In the genomic region with DNA sequence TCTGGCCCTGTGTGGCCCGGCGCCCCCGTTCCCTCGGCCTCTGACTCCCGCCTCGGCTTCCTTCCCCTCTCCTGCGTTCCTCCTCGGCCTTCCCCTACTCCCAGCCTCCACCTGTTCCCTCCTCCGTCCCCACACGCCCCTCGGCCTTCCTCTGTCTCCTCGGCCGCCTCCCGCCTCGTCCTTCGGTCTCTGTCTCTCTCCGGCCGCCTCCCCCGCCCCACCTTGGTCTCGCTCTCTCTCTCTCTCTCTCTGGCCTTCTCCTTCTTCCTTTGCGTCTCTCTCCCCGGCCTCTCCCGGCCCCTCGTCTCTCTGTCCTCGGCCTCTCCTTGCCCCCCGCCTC, we compare ENCODE assay signal across 8 cellular contexts. TPM values are rescaled to one million over a fixed set of nuclear protein-coding genes. Genes with fewer than 3 reads are reported as not detected.
DNase-seq lines count a peak whose midpoint lies in the region; ATAC-seq, FAIRE-seq and TF ChIP-seq lines count a peak whose summit lies in the region.

No MANE protein-coding gene starts in this region.

- TF ChIP-seq CTCF in AG04449 (IDR thresholded peaks at IDR 0.05; ENCODE audit: insufficient read depth, low read length, missing control alignments) (no peak), kidney (IDR thresholded peaks at IDR 0.05; ENCODE audit: borderline replicate concordance, extremely low read depth, insufficient read depth) (no peak), thyroid gland (IDR thresholded peaks at IDR 0.05) (no peak)

- peak overlapping the region in 1 of 2 donors; percentile 87 for H3K9ac ChIP-seq in kidney (ENCODE audit: low read length in 2 of 2)

- CTCF ChIA-PET in AG04449 (lab: Yijun Ruan, JAX), result interaction anchor here (2.4 to 6.6 kb wide), 2 partner anchors 18 to 89 kb away, joined by 11 to 171 read pairs; no protein-coding TSS in a partner anchor

- peak overlapping the region; percentile 29 to 79 for H3K27ac ChIP-seq in kidney (ENCODE audit: low read depth in 2 of 2, low read length in 2 of 2)
- peak overlapping the region; percentile 39 to 81 (median 76) for H3K27ac ChIP-seq in thyroid gland

- peaks cover 19% of the 10 kb centered on the region for H3K4me1 Mint-ChIP-seq in activated naive CD8-positive, alpha-beta T cell treated with anti-CD3 and anti-CD28 coated beads, Interleukin-2, amount 10 ng/mL, durations not matched to agents 7 days and 5 days

- WGBS in thyroid gland, 2 donors, result 0 to 1% methylated on average over 26 of the region's 26 CpGs

- H3K4me3 ChIP-seq in AG04449 (ENCODE audit: low read depth, low read length), result peak overlapping the region; percentile 91
- H3K4me3 ChIP-seq in kidney (ENCODE audit: low read length in 2 of 2), result peak overlapping the region; percentile 60 to 74
- H3K4me3 ChIP-seq in thyroid gland (replicated peaks in 1 of 3), result peak overlapping the region; percentile 57 to 85 (median 67)

- DNase-seq in AG04449 (ENCODE audit: low read depth, low spot score), result no peak
- no peak for DNase-seq in activated naive CD8-positive, alpha-beta T cell treated with anti-CD3 and anti-CD28 coated beads, Interleukin-2, amount 10 ng/mL, durations not matched to agents 7 days and 5 days
- peak; percentile 90 for DNase-seq in kidney
- DNase-seq in thyroid gland, result no peak
- no peak for DNase-seq in HCEC 1CT

- peaks cover 4% of the 10 kb centered on the region for H3K36me3 Mint-ChIP-seq in activated naive CD8-positive, alpha-beta T cell treated with anti-CD3 and anti-CD28 coated beads, Interleukin-2, amount 10 ng/mL, durations not matched to agents 7 days and 5 days

- ATAC-seq in GM18907 (IDR thresholded peaks at IDR 0.05; ENCODE audit: unreplicated experiment), result peak; percentile 30
- peak; percentile 5 for ATAC-seq in HG03565 (IDR thresholded peaks at IDR 0.05; ENCODE audit: unreplicated experiment)
- ATAC-seq in activated naive CD8-positive, alpha-beta T cell treated with anti-CD3 and anti-CD28 coated beads, Interleukin-2, amount 10 ng/mL, durations not matched to agents 7 days and 5 days (ENCODE audit: low read depth), result peak; percentile 16
- ATAC-seq in GM18520 (IDR thresholded peaks at IDR 0.05; ENCODE audit: unreplicated experiment), result no peak

- no peaks in the 10 kb centered on the region for H3K9me3 ChIP-seq in kidney (ENCODE audit: control insufficient read depth in 1 of 2, low read length in 2 of 2)
- no peaks in the 10 kb centered on the region for H3K9me3 ChIP-seq in thyroid gland

- POLR2A ChIA-PET in AG04449 (lab: Yijun Ruan, JAX), result interaction anchor here (1.0 kb wide), 1 partner anchor 10 kb away, joined by 3 read pairs; no protein-coding TSS in a partner anchor
- POLR2A ChIA-PET in activated naive CD8-positive, alpha-beta T cell treated with anti-CD3 and anti-CD28 coated beads, Interleukin-2, amount 10 ng/mL, durations not matched to agents 7 days and 5 days (lab: Charles Lee), result interaction anchor here (1.0 to 2.9 kb wide), 4 partner anchors 25 to 98 kb away, joined by 3 to 17 read pairs (median 14); a partner anchor contains a TSS

- peak overlapping the region; percentile 100 for H3K4me3 Mint-ChIP-seq in activated naive CD8-positive, alpha-beta T cell treated with anti-CD3 and anti-CD28 coated beads, Interleukin-2, amount 10 ng/mL, durations not matched to agents 7 days and 5 days

- no peaks in the 10 kb centered on the region for H3K9me3 Mint-ChIP-seq in activated naive CD8-positive, alpha-beta T cell treated with anti-CD3 and anti-CD28 coated beads, Interleukin-2, amount 10 ng/mL, durations not matched to agents 7 days and 5 days

- TF ChIP-seq POLR2A in thyroid gland (IDR thresholded peaks at IDR 0.05), result no peak

- H3K27me3 Mint-ChIP-seq in activated naive CD8-positive, alpha-beta T cell treated with anti-CD3 and anti-CD28 coated beads, Interleukin-2, amount 10 ng/mL, durations not matched to agents 7 days and 5 days, result no peaks in the 10 kb centered on the region

- H3K27ac Mint-ChIP-seq in activated naive CD8-positive, alpha-beta T cell treated with anti-CD3 and anti-CD28 coated beads, Interleukin-2, amount 10 ng/mL, durations not matched to agents 7 days and 5 days, result peak overlapping the region; percentile 98

- FAIRE-seq in kidney (lab: Jason Lieb, UNC), result no peak

- H3K36me3 ChIP-seq in kidney (ENCODE audit: control insufficient read depth in 1 of 2, insufficient read depth in 2 of 2, low read length in 2 of 2) (peaks cover 6 to 11% of the 10 kb centered on the region in 2 donors), thyroid gland (no peaks in the 10 kb centered on the region)

- H3K4me1 ChIP-seq in kidney (ENCODE audit: control insufficient read depth in 1 of 2, insufficient read depth in 1 of 2, low read depth in 1 of 2, low read length in 2 of 2), result peaks cover 11 to 28% of the 10 kb centered on the region in 2 donors
- peaks cover 13 to 31% of the 10 kb centered on the region in 2 donors for H3K4me1 ChIP-seq in thyroid gland

- intact Hi-C loops in kidney (cut with DNase I) (loop anchor here (10.0 kb wide), 1 partner anchor 92 kb away; no protein-coding TSS in a partner anchor), thyroid gland (cut with DNase I) (no loop called here)

- H3K27me3 ChIP-seq in thyroid gland, result no peaks in the 10 kb centered on the region

RNA-seq across cellular contexts. Expression of a gene that starts 0.6 kb away (rescaled TPM):
- total RNA-seq in activated naive CD8-positive, alpha-beta T cell treated with anti-CD3 and anti-CD28 coated beads, Interleukin-2, amount 10 ng/mL, durations not matched to agents 7 days and 5 days, result 10 to 100 TPM; 44.1 to 44.7 TPM
- 44.8 TPM for total RNA-seq in kidney
- polyA plus RNA-seq in kidney (ENCODE audit: insufficient read depth, low read depth, low replicate concordance), result 80.8 TPM
- total RNA-seq in thyroid gland, result 10 to 100 TPM; 29.2 to 38.7 (median 34.3) TPM

RNA-seq across cellular contexts. Expression of a gene that starts 44.7 kb away (rescaled TPM):
- 10 to 100 TPM; 86.3 to 86.7 TPM for total RNA-seq in activated naive CD8-positive, alpha-beta T cell treated with anti-CD3 and anti-CD28 coated beads, Interleukin-2, amount 10 ng/mL, durations not matched to agents 7 days and 5 days
- total RNA-seq in kidney (168 TPM), thyroid gland (100 to 1,000 TPM; 146 to 260 (median 186) TPM)
- 40.4 TPM for polyA plus RNA-seq in kidney (ENCODE audit: insufficient read depth, low read depth, low replicate concordance)
